21 cellular contexts compared by ENCODE assay signal in the genomic region with DNA sequence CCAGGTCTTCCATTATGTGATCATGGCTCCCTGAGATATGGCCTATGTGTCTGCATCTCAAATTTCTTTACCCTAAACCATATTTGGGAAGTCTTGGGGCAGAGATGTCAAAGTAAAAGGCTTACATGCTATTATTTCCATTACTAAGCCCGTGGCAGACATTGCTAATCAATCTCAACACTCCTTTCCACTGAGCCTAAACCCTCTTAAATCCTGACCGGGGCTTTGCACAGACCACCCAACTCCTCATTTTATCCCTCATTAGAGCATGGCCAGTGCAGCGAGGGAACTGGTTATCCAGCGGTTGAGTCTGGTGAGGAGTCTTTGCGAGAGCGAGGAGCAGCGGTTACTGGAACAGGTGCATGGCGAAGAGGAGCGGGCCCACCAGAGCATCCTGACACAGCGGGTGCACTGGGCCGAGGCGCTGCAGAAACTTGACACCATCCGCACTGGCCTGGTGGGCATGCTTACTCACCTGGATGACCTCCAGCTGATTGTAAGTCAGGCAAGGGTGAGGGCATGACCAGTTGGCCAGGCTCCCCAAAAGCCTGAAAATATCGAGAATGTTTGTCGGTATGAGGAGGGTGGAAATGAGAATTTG. TPM values are rescaled to one million over a fixed set of nuclear protein-coding genes. Genes with fewer than 3 reads are reported as not detected.
"Had no signal": no experiment of that assay in that cellular context is flagged by ENCODE, and none has a peak within 500 bp of the region (broad histone marks: within the 10 kb centered on the region; RNA-seq: fewer than 3 reads in every experiment).

No MANE protein-coding gene starts in this region.

- H3K9me3 Mint-ChIP-seq: activated naive CD4-positive, alpha-beta T cell treated with anti-CD3 and anti-CD28 coated beads for 36 hours; activated T-cell treated with anti-CD3 and anti-CD28 coated beads, Interleukin-2, amount 50 U/mL, for 24 hours; activated T-helper 17 cell treated with anti-CD3 and anti-CD28 coated beads, Interleukin-2, amount 50 U/mL, for 72 hours; T-helper 1 cell treated with Interleukin-12 subunit alpha and Interleukin-12 subunit beta and Interleukin-4 antibody, amounts not matched to agents 30 μg/mL and 1 μg/mL, for 36 hours had no signal

- H3K36me3 ChIP-seq: brain microvascular endothelial cell, cardiac muscle cell had no signal

- ATAC-seq: activated CD8-positive, alpha-beta T cell treated with anti-CD3 and anti-CD28 coated beads, Interleukin-2, amount 10 ng/mL, durations not matched to agents 7 days and 5 days had no signal

- H3K36me3 Mint-ChIP-seq: activated naive CD8-positive, alpha-beta T cell had no signal

- H3K27ac Mint-ChIP-seq: activated CD8-positive, alpha-beta T cell treated with anti-CD3 and anti-CD28 coated beads, Interleukin-2, amount 10 ng/mL, durations not matched to agents 7 days and 5 days; activated naive CD4-positive, alpha-beta T cell treated with anti-CD3 and anti-CD28 coated beads for 36 hours; activated naive CD8-positive, alpha-beta T cell; T-helper 1 cell treated with Interleukin-12 subunit alpha and Interleukin-12 subunit beta and Interleukin-4 antibody, amounts not matched to agents 30 μg/mL and 1 μg/mL, for 36 hours had no signal

- DNase-seq: activated CD4-positive, alpha-beta T cell treated with anti-CD3 and anti-CD28 coated beads for 48 hours; activated CD4-positive, alpha-beta T cell treated with anti-CD3 and anti-CD28 coated beads, Interleukin-2, amount 50 U/mL, for 4 hours; activated CD4-positive, CD25-positive, alpha-beta regulatory T cell treated with anti-CD3 and anti-CD28 coated beads, Interleukin-2, amount 50 U/mL, for 72 hours; activated CD8-positive, alpha-beta T cell treated with anti-CD3 and anti-CD28 coated beads, Interleukin-2, amount 10 ng/mL, durations not matched to agents 7 days and 5 days; activated gamma-delta T cell; activated naive CD4-positive, alpha-beta T cell treated with anti-CD3 and anti-CD28 coated beads for 36 hours; activated T-cell treated with anti-CD3 and anti-CD28 coated beads, Interleukin-2, amount 50 U/mL, for 24 hours; brain microvascular endothelial cell; Kasumi-1; KBM-7; NCI-H1048; NCI-H1930; NCI-H345; NCI-H510A; NCI-H526 treated with DMSO at 0.1 percent for 48 hours had no signal

- FAIRE-seq: RCC 7860 had no signal

- H3K4me3 ChIP-seq: cardiac muscle cell had no signal

- H3K27me3 ChIP-seq: cardiac muscle cell had no signal

- H3K4me3 Mint-ChIP-seq: activated CD8-positive, alpha-beta T cell treated with anti-CD3 and anti-CD28 coated beads, Interleukin-2, amount 10 ng/mL, durations not matched to agents 7 days and 5 days; activated naive CD4-positive, alpha-beta T cell treated with anti-CD3 and anti-CD28 coated beads for 36 hours; activated naive CD8-positive, alpha-beta T cell; activated T-cell treated with anti-CD3 and anti-CD28 coated beads, Interleukin-2, amount 50 U/mL, for 24 hours; T-helper 1 cell treated with Interleukin-12 subunit alpha and Interleukin-12 subunit beta and Interleukin-4 antibody, amounts not matched to agents 30 μg/mL and 1 μg/mL, for 36 hours had no signal

- H3K27ac ChIP-seq: brain microvascular endothelial cell, cardiac muscle cell had no signal

RNA-seq across cellular contexts. Expression of a gene that starts 11.0 kb away (rescaled TPM):
- total RNA-seq: SK-MEL-5 had no signal
